In genomic region chr15:24269166-24269571, GRCh38 we compare ENCODE assay signal across 26 cellular contexts.
DNase-seq lines count a peak whose midpoint lies in the region; TF ChIP-seq lines count a peak whose summit lies in the region.
"Had no signal": no experiment of that assay in that cellular context is flagged by ENCODE, and none has a peak within 500 bp of the region (broad histone marks: within the 10 kb centered on the region; RNA-seq: fewer than 3 reads in every experiment).

No MANE protein-coding gene starts in this region.

- H3K4me3 ChIP-seq in Jurkat, Clone E6-1 (ENCODE audit: low read length): no peak overlapping the region
- H3K4me3 ChIP-seq in esophagus squamous epithelium (no peak overlapping the region), stomach (no peak overlapping the region)
- H3K4me3 ChIP-seq: BLaER1 treated with 17β-estradiol and CSF1 and Interleukin-3, amounts not matched to agents 10 nM and 100 nM; spleen had no signal

- H3K4me3 Mint-ChIP-seq in osteocyte (ENCODE audit: unreplicated experiment): no peak overlapping the region
- H3K4me3 Mint-ChIP-seq: activated CD4-positive, alpha-beta T cell treated with anti-CD3 and anti-CD28 coated beads, Interleukin-2, amount 10 ng/mL, durations not matched to agents 7 days and 5 days; activated T-helper 17 cell treated with anti-CD3 and anti-CD28 coated beads, Interleukin-2, amount 50 U/mL, for 72 hours; central memory CD8-positive, alpha-beta T cell; HFFc6; naive thymus-derived CD4-positive, alpha-beta T cell; stimulated activated naive B cell treated with anti-CD40 and anti-IgM and Interleukin-4, amounts not matched to agents 10 μg/mL and 1 μg/mL and 100 μg/mL, for 72 hours had no signal

- H3K36me3 ChIP-seq in esophagus squamous epithelium: no peaks in the 10 kb centered on the region
- no peaks in the 10 kb centered on the region for H3K36me3 ChIP-seq in stomach
- H3K36me3 ChIP-seq: BLaER1 treated with 17β-estradiol and CSF1 and Interleukin-3, amounts not matched to agents 10 nM and 100 nM; spleen; WERI-Rb-1 had no signal

- WGBS in esophagus squamous epithelium, 2 donors: 16 to 38% methylated on average over 4 of the region's 4 CpGs
- 0 to 46% (median 34%) methylated on average over 2 to 4 of the region's 4 CpGs for WGBS in stomach, 5 donors

- H3K27me3 Mint-ChIP-seq in osteocyte (ENCODE audit: unreplicated experiment): no peaks in the 10 kb centered on the region
- H3K27me3 Mint-ChIP-seq: activated CD4-positive, alpha-beta T cell treated with anti-CD3 and anti-CD28 coated beads, Interleukin-2, amount 10 ng/mL, durations not matched to agents 7 days and 5 days; activated T-helper 17 cell treated with anti-CD3 and anti-CD28 coated beads, Interleukin-2, amount 50 U/mL, for 72 hours; central memory CD8-positive, alpha-beta T cell; stimulated activated naive B cell treated with anti-CD40 and anti-IgM and Interleukin-4, amounts not matched to agents 10 μg/mL and 1 μg/mL and 100 μg/mL, for 72 hours had no signal

- peak in 1 of 6 experiments; percentile 21 for TF ChIP-seq CTCF in esophagus squamous epithelium (IDR thresholded peaks at IDR 0.05)
- TF ChIP-seq CTCF in stomach (IDR thresholded peaks at IDR 0.05): no peak
- no peak for TF ChIP-seq CTCF in osteocyte (IDR thresholded peaks at IDR 0.05)

- H3K4me1 ChIP-seq in esophagus squamous epithelium (peaks cover 0 to 30% (median 0%) of the 10 kb centered on the region in 3 donors), stomach (no peaks in the 10 kb centered on the region)
- H3K4me1 ChIP-seq: BLaER1 treated with 17β-estradiol and CSF1 and Interleukin-3, amounts not matched to agents 10 nM and 100 nM; spleen had no signal

- peaks cover 38% of the 10 kb centered on the region for H3K9me3 Mint-ChIP-seq in osteocyte (ENCODE audit: unreplicated experiment)

- DNase-seq in Jurkat, Clone E6-1 (ENCODE audit: low read depth, low spot score): peak; percentile 78
- DNase-seq in SK-N-DZ (ENCODE audit: low spot score): peak; percentile 2
- DNase-seq in esophagus squamous epithelium (lab: John Stamatoyannopoulos, UW): no peak
- peak; percentile 63 for DNase-seq in stomach
- DNase-seq in HCEC 1CT: no peak
- no peak for DNase-seq in HK-2 (ENCODE audit: unreplicated experiment)
- DNase-seq in osteocyte (ENCODE audit: extremely low spot score, unreplicated experiment): no peak
- no peak for DNase-seq in T1000 (lab: John Stamatoyannopoulos, UW)
- DNase-seq: activated CD4-positive, alpha-beta T cell treated with anti-CD3 and anti-CD28 coated beads, Interleukin-2, amount 10 ng/mL, durations not matched to agents 7 days and 5 days; foreskin fibroblast; HFFc6; KG1; mesenchymal stem cell; naive thymus-derived CD4-positive, alpha-beta T cell; NCI-H146; NCI-H526 treated with DMSO at 0.1 percent for 48 hours; retina; spleen; stimulated activated CD4-positive, alpha-beta T cell treated with anti-CD3 and anti-CD28 coated beads, Interleukin-4, amount 100 ng/mL, for 24 hours; stimulated activated naive B cell treated with anti-CD40 and anti-IgM and Interleukin-4, amounts not matched to agents 10 μg/mL and 1 μg/mL and 100 μg/mL, for 72 hours; T-helper 2 cell; WERI-Rb-1 had no signal

- no peaks in the 10 kb centered on the region for H3K4me1 Mint-ChIP-seq in osteocyte (ENCODE audit: unreplicated experiment)
- H3K4me1 Mint-ChIP-seq: activated CD4-positive, alpha-beta T cell treated with anti-CD3 and anti-CD28 coated beads, Interleukin-2, amount 10 ng/mL, durations not matched to agents 7 days and 5 days; activated T-helper 17 cell treated with anti-CD3 and anti-CD28 coated beads, Interleukin-2, amount 50 U/mL, for 72 hours; central memory CD8-positive, alpha-beta T cell; naive thymus-derived CD4-positive, alpha-beta T cell had no signal

- H3K36me3 Mint-ChIP-seq in osteocyte (ENCODE audit: unreplicated experiment): no peaks in the 10 kb centered on the region
- H3K36me3 Mint-ChIP-seq: stimulated activated naive B cell treated with anti-CD40 and anti-IgM and Interleukin-4, amounts not matched to agents 10 μg/mL and 1 μg/mL and 100 μg/mL, for 72 hours had no signal

- peak overlapping the region in 3 of 4 donors; percentile 10 to 48 (median 39) for H3K27ac ChIP-seq in esophagus squamous epithelium
- peak overlapping the region in 2 of 5 donors; percentile 22 to 53 for H3K27ac ChIP-seq in stomach
- H3K27ac ChIP-seq: BLaER1 treated with 17β-estradiol and CSF1 and Interleukin-3, amounts not matched to agents 10 nM and 100 nM; spleen; WERI-Rb-1 had no signal

- H3K27me3 ChIP-seq in esophagus squamous epithelium (no peaks in the 10 kb centered on the region), stomach (no peaks in the 10 kb centered on the region)
- H3K27me3 ChIP-seq: BLaER1 treated with 17β-estradiol and CSF1 and Interleukin-3, amounts not matched to agents 10 nM and 100 nM; spleen had no signal

- TF ChIP-seq EP300 in stomach (IDR thresholded peaks at IDR 0.05): no peak

- H3K27ac Mint-ChIP-seq in osteocyte (ENCODE audit: unreplicated experiment): no peak overlapping the region
- H3K27ac Mint-ChIP-seq: activated CD4-positive, alpha-beta T cell treated with anti-CD3 and anti-CD28 coated beads, Interleukin-2, amount 10 ng/mL, durations not matched to agents 7 days and 5 days; activated naive CD4-positive, alpha-beta T cell treated with anti-CD3 and anti-CD28 coated beads, Interleukin-2, amount 50 U/mL, for 72 hours; activated T-helper 17 cell treated with anti-CD3 and anti-CD28 coated beads, Interleukin-2, amount 50 U/mL, for 72 hours; HFFc6; naive thymus-derived CD4-positive, alpha-beta T cell; stimulated activated naive B cell treated with anti-CD40 and anti-IgM and Interleukin-4, amounts not matched to agents 10 μg/mL and 1 μg/mL and 100 μg/mL, for 72 hours had no signal

- intact Hi-C loops in esophagus squamous epithelium (cut with DNase I): no loop called here
- intact Hi-C loops in stomach (cut with DNase I; ENCODE audit: low total_unique reads): no loop called here

- no peak for TF ChIP-seq POLR2A in esophagus squamous epithelium (IDR thresholded peaks at IDR 0.05)
- no peak for TF ChIP-seq POLR2A in stomach (IDR thresholded peaks at IDR 0.05)

- H3K9me3 ChIP-seq in esophagus squamous epithelium (no peaks in the 10 kb centered on the region), stomach (peaks cover 0 to 3% (median 0%) of the 10 kb centered on the region in 4 donors)
- H3K9me3 ChIP-seq: BLaER1 treated with 17β-estradiol and CSF1 and Interleukin-3, amounts not matched to agents 10 nM and 100 nM had no signal

Comparison
In these comparisons a context has a peak if more than half of its experiments do, and no peak if none do; other contexts are left out.
1. DNase-seq: peak in Jurkat, Clone E6-1 (single experiment), SK-N-DZ (single experiment) and stomach (single experiment); none in esophagus squamous epithelium (single experiment), HCEC 1CT (single experiment), HK-2 (single experiment), osteocyte (single experiment) and T1000 (single experiment).